ENCODE assay signal across 12 cellular contexts in the genomic region with DNA sequence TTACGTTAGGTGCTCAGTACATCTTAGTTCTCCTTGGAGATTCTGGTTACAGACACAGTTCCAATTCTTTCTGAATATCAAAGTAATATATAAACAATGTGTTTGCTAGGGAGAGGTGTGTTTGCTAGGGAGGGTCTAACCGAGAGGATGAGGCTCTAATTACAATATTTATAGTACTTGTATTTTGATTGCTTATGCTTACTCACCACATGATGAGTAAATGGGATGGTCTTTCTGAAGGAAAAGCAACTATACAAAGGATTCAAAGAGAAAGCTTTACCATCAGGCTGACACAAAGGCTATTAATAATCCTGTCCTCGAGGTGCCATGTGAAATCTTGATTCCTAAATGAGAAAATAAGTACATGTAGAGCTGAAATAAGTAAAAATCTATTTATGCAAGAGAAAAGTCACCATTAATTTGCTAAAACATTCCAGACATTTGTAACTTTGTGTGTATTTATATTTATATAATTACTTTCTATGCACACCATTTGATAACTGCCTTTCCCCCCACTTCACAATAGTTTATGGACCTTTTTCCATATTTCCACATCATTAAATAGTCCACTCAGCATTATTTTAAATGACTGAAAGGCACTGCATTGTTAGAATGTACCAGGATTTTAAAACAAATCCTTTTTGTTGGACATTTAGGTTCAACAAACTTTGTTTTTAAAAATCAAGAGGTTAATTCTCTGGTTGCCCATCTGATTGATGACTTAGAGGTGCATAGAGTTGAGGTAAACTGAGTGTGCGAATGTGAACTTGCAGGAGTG.
DNase-seq lines count a peak whose midpoint lies in the region; TF ChIP-seq lines count a peak whose summit lies in the region.
"Had no signal": no experiment of that assay in that cellular context is flagged by ENCODE, and none has a peak within 500 bp of the region (broad histone marks: within the 10 kb centered on the region; RNA-seq: fewer than 3 reads in every experiment).

No MANE protein-coding gene starts in this region.

- peak; percentile 9 for DNase-seq in AG10803 (ENCODE audit: low read depth)
- DNase-seq in M059J (ENCODE audit: low read depth): peak; percentile 64
- peak; percentile 39 to 84 for DNase-seq in cardiac fibroblast (ENCODE audit: low read depth in 2 of 2)
- DNase-seq in kidney tubule cell (ENCODE audit: low spot score): peak; percentile 19
- no peak for DNase-seq in activated CD4-positive, alpha-beta T cell treated with anti-CD3 and anti-CD28 coated beads for 48 hours
- no peak for DNase-seq in stimulated activated CD4-positive, alpha-beta T cell treated with anti-CD3 and anti-CD28 coated beads, Interleukin-2, amount 100 ng/mL, for 48 hours
- no peak for DNase-seq in HEK293T (ENCODE audit: extremely low spot score)
- no peak for DNase-seq in T1000 (lab: John Stamatoyannopoulos, UW)
- DNase-seq: activated CD4-positive, CD25-positive, alpha-beta regulatory T cell; activated CD8-positive, alpha-beta memory T cell treated with anti-CD3 and anti-CD28 coated beads, Interleukin-2, amount 10 ng/mL, durations not matched to agents 7 days and 5 days; activated naive CD4-positive, alpha-beta T cell; substantia nigra had no signal

- H3K4me3 ChIP-seq in AG10803 (ENCODE audit: low read length) (no peak overlapping the region), cardiac fibroblast (replicated peaks in 1 of 2; ENCODE audit: low read depth in 2 of 2, low read length in 2 of 2) (no peak overlapping the region)

- POLR2A ChIA-PET in HEK293T (lab: Yijun Ruan, JAX): no interaction called here

- CTCF ChIA-PET in HEK293T (lab: Yijun Ruan, JAX): no interaction called here

- TF ChIP-seq CTCF in AG10803 (conservative IDR thresholded peaks at IDR 0.05; ENCODE audit: low read length) (no peak), cardiac fibroblast (IDR thresholded peaks at IDR 0.05; ENCODE audit: low read depth, low read length) (no peak)

TF ChIP-seq in HEK293T, 16 proteins besides CTCF, POLR2A, EP300 and RAD21:
- TF ChIP-seq FOXA1 (IDR thresholded peaks at IDR 0.05) (no peak), NFRKB (IDR thresholded peaks at IDR 0.05) (no peak), FOXM1 (IDR thresholded peaks at IDR 0.05; ENCODE audit: borderline replicate concordance) (no peak), FOXK2 (IDR thresholded peaks at IDR 0.05) (no peak), ZNF384 (IDR thresholded peaks at IDR 0.05) (no peak), HDGF (IDR thresholded peaks at IDR 0.05; ENCODE audit: borderline replicate concordance) (no peak), TARDBP (IDR thresholded peaks at IDR 0.05) (no peak), L3MBTL2 (conservative IDR thresholded peaks at IDR 0.05) (no peak), BHLHE40 (IDR thresholded peaks at IDR 0.05; ENCODE audit: borderline replicate concordance) (no peak)

Comparison
In these comparisons a context has a peak if more than half of its experiments do, and no peak if none do; other contexts are left out.
1. DNase-seq: peak in AG10803 (single experiment), M059J (single experiment), cardiac fibroblast (2 of 2) and kidney tubule cell (single experiment); none in activated CD4-positive, alpha-beta T cell treated with anti-CD3 and anti-CD28 coated beads for 48 hours (single experiment), stimulated activated CD4-positive, alpha-beta T cell treated with anti-CD3 and anti-CD28 coated beads, Interleukin-2, amount 100 ng/mL, for 48 hours (0 of 2), HEK293T (single experiment) and T1000 (single experiment).